18 cellular contexts compared by ENCODE assay signal in genomic region chr13:49977992-49978391, GRCh38.
"Had no signal": no experiment of that assay in that cellular context is flagged by ENCODE, and none has a peak within 500 bp of the region (broad histone marks: within the 10 kb centered on the region; RNA-seq: fewer than 3 reads in every experiment).

No MANE protein-coding gene starts in this region.

- H3K9me3 ChIP-seq: gastroesophageal sphincter, sigmoid colon, stomach, thoracic aorta had no signal

- H3K4me1 ChIP-seq: gastroesophageal sphincter, sigmoid colon had no signal

- ATAC-seq: activated CD8-positive, alpha-beta T cell treated with anti-CD3 and anti-CD28 coated beads for 36 hours; gastroesophageal sphincter; left ventricle myocardium superior had no signal

- H3K4me3 ChIP-seq: gastroesophageal sphincter, sigmoid colon, stomach, thoracic aorta had no signal

- FAIRE-seq: kidney, urothelium cell line had no signal

- H3K27me3 ChIP-seq: gastroesophageal sphincter, sigmoid colon, stomach had no signal

- DNase-seq: activated CD8-positive, alpha-beta memory T cell treated with anti-CD3 and anti-CD28 coated beads, Interleukin-2, amount 50 U/mL, for 48 hours; activated CD8-positive, alpha-beta T cell treated with anti-CD3 and anti-CD28 coated beads for 36 hours; activated naive CD4-positive, alpha-beta T cell treated with anti-CD3 and anti-CD28 coated beads, Interleukin-2, amount 10 ng/mL, durations not matched to agents 7 days and 5 days; caudate nucleus; cortex of kidney; effector memory CD4-positive, alpha-beta T cell; kidney; left ventricle myocardium superior; mesendoderm; occipital lobe; sigmoid colon; stimulated activated CD4-positive, alpha-beta T cell treated with anti-CD3 and anti-CD28 coated beads, Interleukin-4, amount 100 ng/mL, for 1 hour; stomach had no signal

- H3K4me3 Mint-ChIP-seq: activated CD8-positive, alpha-beta T cell treated with anti-CD3 and anti-CD28 coated beads for 36 hours; activated naive CD4-positive, alpha-beta T cell treated with anti-CD3 and anti-CD28 coated beads, Interleukin-2, amount 10 ng/mL, durations not matched to agents 7 days and 5 days; nephron had no signal

- H3K9me3 Mint-ChIP-seq: activated CD8-positive, alpha-beta T cell treated with anti-CD3 and anti-CD28 coated beads for 36 hours; activated naive CD4-positive, alpha-beta T cell treated with anti-CD3 and anti-CD28 coated beads, Interleukin-2, amount 10 ng/mL, durations not matched to agents 7 days and 5 days; nephron had no signal

- H3K27ac Mint-ChIP-seq: activated CD8-positive, alpha-beta T cell treated with anti-CD3 and anti-CD28 coated beads for 36 hours; activated naive CD4-positive, alpha-beta T cell treated with anti-CD3 and anti-CD28 coated beads, Interleukin-2, amount 10 ng/mL, durations not matched to agents 7 days and 5 days; nephron had no signal

- H3K36me3 ChIP-seq: gastroesophageal sphincter, sigmoid colon, stomach, thoracic aorta had no signal

- H3K27ac ChIP-seq: epithelial cell of prostate, gastroesophageal sphincter, sigmoid colon, stomach, thoracic aorta had no signal

- H3K27me3 Mint-ChIP-seq: activated CD8-positive, alpha-beta T cell treated with anti-CD3 and anti-CD28 coated beads for 36 hours had no signal
